In the genomic region with DNA sequence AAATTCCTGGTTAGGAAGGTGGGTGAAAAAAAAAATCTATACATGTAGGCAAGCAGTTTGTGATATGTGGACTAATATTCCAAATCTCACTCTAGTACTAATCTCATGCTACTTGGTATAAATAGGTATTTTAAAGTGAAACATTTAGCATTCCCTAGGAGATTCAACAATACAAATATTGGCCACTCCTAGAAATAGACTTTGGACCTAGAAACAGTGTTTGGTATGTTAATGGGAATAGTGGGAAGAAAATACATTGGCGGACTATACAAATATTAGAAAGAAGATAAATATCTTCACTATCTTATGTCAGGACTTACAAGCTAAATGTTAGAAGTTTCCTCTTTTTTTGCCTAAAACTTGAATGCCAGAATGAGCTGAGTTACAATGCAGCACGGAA, we compare ENCODE assay signal across 1 cellular context.
TF ChIP-seq lines count a peak whose summit lies in the region.

No MANE protein-coding gene starts in this region.

TF ChIP-seq in IMR-90, 13 proteins besides CTCF, POLR2A, EP300 and RAD21 (continued from another document):
- no peak for TF ChIP-seq CEBPB (IDR thresholded peaks at IDR 0.05; ENCODE audit: low read depth, low read length)
